ENCODE assay signal across 29 cellular contexts in genomic region chr18:40417501-40417900, GRCh38.
"Had no signal": no experiment of that assay in that cellular context is flagged by ENCODE, and none has a peak within 500 bp of the region (broad histone marks: within the 10 kb centered on the region; RNA-seq: fewer than 3 reads in every experiment).

No MANE protein-coding gene starts in this region.

- DNase-seq: naive thymus-derived CD8-positive, alpha-beta T cell; nephron progenitor cell; nucleus accumbens; ovary; posterior cingulate gyrus; psoas muscle; right cardiac atrium; right lobe of liver; sigmoid colon; small intestine; stimulated activated CD4-positive, alpha-beta T cell treated with anti-CD3 and anti-CD28 coated beads, Interleukin-15, amount 100 ng/mL, for 24 hours; stimulated activated CD4-positive, alpha-beta T cell treated with anti-CD3 and anti-CD28 coated beads, Interleukin-2, amount 100 ng/mL, for 24 hours; stimulated activated CD4-positive, alpha-beta T cell treated with anti-CD3 and anti-CD28 coated beads, Interleukin-2, amount 100 ng/mL, for 48 hours; stimulated activated CD4-positive, alpha-beta T cell treated with anti-CD3 and anti-CD28 coated beads, Interleukin-4, amount 100 ng/mL, for 24 hours; stimulated activated naive B cell treated with anti-CD40 and anti-IgM and Interleukin-4, amounts not matched to agents 10 μg/mL and 1 μg/mL and 100 μg/mL, for 72 hours; stimulated activated naive CD4-positive, alpha-beta T cell treated with Interleukin-2 at 50 U/mL for 16 hours; stomach; thyroid gland; trophoblast cell; upper lobe of left lung had no signal

- H3K36me3 Mint-ChIP-seq: naive thymus-derived CD8-positive, alpha-beta T cell; stimulated activated effector memory CD8-positive, alpha-beta T cell treated with anti-CD3 and anti-CD28 coated beads, Interleukin-12 subunit alpha, Interleukin-12 subunit beta, amount 100 ng/mL, for 72 hours; stimulated activated naive B cell treated with anti-CD40 and anti-IgM and Interleukin-4, amounts not matched to agents 10 μg/mL and 1 μg/mL and 100 μg/mL, for 72 hours had no signal

- H3K27me3 Mint-ChIP-seq: naive thymus-derived CD8-positive, alpha-beta T cell; natural killer cell treated with Interleukin-12 subunit alpha and Interleukin-12 subunit beta and Interleukin-15 and Interleukin-18, amount 100 ng/mL, for 72 hours; stimulated activated naive B cell treated with anti-CD40 and anti-IgM and Interleukin-4, amounts not matched to agents 10 μg/mL and 1 μg/mL and 100 μg/mL, for 72 hours; stimulated activated naive CD8-positive, alpha-beta T cell treated with anti-CD3 and anti-CD28 coated beads, Interleukin-15, Interleukin-2, amounts not matched to agents 100 ng/mL and 50 ng/mL, for 24 hours had no signal

- H3K4me1 Mint-ChIP-seq: naive thymus-derived CD8-positive, alpha-beta T cell; stimulated activated effector memory CD8-positive, alpha-beta T cell treated with anti-CD3 and anti-CD28 coated beads, Interleukin-12 subunit alpha, Interleukin-12 subunit beta, amount 100 ng/mL, for 72 hours; stimulated activated naive B cell treated with anti-CD40 and anti-IgM and Interleukin-4, amounts not matched to agents 10 μg/mL and 1 μg/mL and 100 μg/mL, for 72 hours had no signal

- ATAC-seq: naive thymus-derived CD8-positive, alpha-beta T cell; natural killer cell treated with Interleukin-12 subunit alpha and Interleukin-12 subunit beta and Interleukin-15 and Interleukin-18, amount 100 ng/mL, for 72 hours; psoas muscle; right cardiac atrium; right lobe of liver; stimulated activated effector memory CD8-positive, alpha-beta T cell treated with anti-CD3 and anti-CD28 coated beads, Interleukin-12 subunit alpha, Interleukin-12 subunit beta, amount 100 ng/mL, for 72 hours; stimulated activated naive B cell treated with anti-CD40 and anti-IgM and Interleukin-4, amounts not matched to agents 10 μg/mL and 1 μg/mL and 100 μg/mL, for 72 hours had no signal

- H3K27me3 ChIP-seq: neutrophil, ovary, right lobe of liver, sigmoid colon, stomach, thyroid gland, tibial nerve, upper lobe of left lung, vagina had no signal

- H3K9me3 ChIP-seq: neutrophil, ovary, psoas muscle, right lobe of liver, stomach, thoracic aorta, thyroid gland, tibial nerve, upper lobe of left lung, vagina had no signal

- H3K4me3 ChIP-seq: ovary, psoas muscle, right lobe of liver, sigmoid colon, stomach, thoracic aorta, thyroid gland, tibial nerve, upper lobe of left lung, vagina had no signal

- H2AFZ ChIP-seq: parathyroid adenoma had no signal

- H3K36me3 ChIP-seq: neutrophil, ovary, right lobe of liver, sigmoid colon, stomach, thoracic aorta, thyroid gland, tibial nerve, upper lobe of left lung, vagina had no signal

- H3K27ac ChIP-seq: neutrophil, ovary, parathyroid adenoma, psoas muscle, right lobe of liver, sigmoid colon, stomach, thoracic aorta, thyroid gland, tibial nerve, upper lobe of left lung, vagina had no signal

- H3K9ac ChIP-seq: parathyroid adenoma had no signal

- H3K4me1 ChIP-seq: parathyroid adenoma, psoas muscle, right lobe of liver, sigmoid colon, stomach, thyroid gland, upper lobe of left lung, vagina had no signal

- H3K9me3 Mint-ChIP-seq: nephron progenitor cell had no signal

- H3K79me2 ChIP-seq: parathyroid adenoma had no signal

- H3K27ac Mint-ChIP-seq: naive thymus-derived CD8-positive, alpha-beta T cell; natural killer cell treated with Interleukin-12 subunit alpha and Interleukin-12 subunit beta and Interleukin-15 and Interleukin-18, amount 100 ng/mL, for 72 hours; nephron progenitor cell; progenitor cell of endocrine pancreas; stimulated activated effector memory CD8-positive, alpha-beta T cell treated with anti-CD3 and anti-CD28 coated beads, Interleukin-12 subunit alpha, Interleukin-12 subunit beta, amount 100 ng/mL, for 72 hours; stimulated activated naive B cell treated with anti-CD40 and anti-IgM and Interleukin-4, amounts not matched to agents 10 μg/mL and 1 μg/mL and 100 μg/mL, for 72 hours; stimulated activated naive CD8-positive, alpha-beta T cell treated with anti-CD3 and anti-CD28 coated beads, Interleukin-15, Interleukin-2, amounts not matched to agents 100 ng/mL and 50 ng/mL, for 24 hours had no signal

- H3K4me3 Mint-ChIP-seq: naive thymus-derived CD8-positive, alpha-beta T cell; natural killer cell treated with Interleukin-12 subunit alpha and Interleukin-12 subunit beta and Interleukin-15 and Interleukin-18, amount 100 ng/mL, for 72 hours; nephron progenitor cell; stimulated activated effector memory CD8-positive, alpha-beta T cell treated with anti-CD3 and anti-CD28 coated beads, Interleukin-12 subunit alpha, Interleukin-12 subunit beta, amount 100 ng/mL, for 72 hours; stimulated activated naive B cell treated with anti-CD40 and anti-IgM and Interleukin-4, amounts not matched to agents 10 μg/mL and 1 μg/mL and 100 μg/mL, for 72 hours; stimulated activated naive CD8-positive, alpha-beta T cell treated with anti-CD3 and anti-CD28 coated beads, Interleukin-15, Interleukin-2, amounts not matched to agents 100 ng/mL and 50 ng/mL, for 24 hours had no signal
